Comparison of ENCODE assay signal across 26 cellular contexts in genomic region chr17:70270554-70270953, GRCh38.
DNase-seq lines count a peak whose midpoint lies in the region; ATAC-seq and TF ChIP-seq lines count a peak whose summit lies in the region.
"Had no signal": no experiment of that assay in that cellular context is flagged by ENCODE, and none has a peak within 500 bp of the region (broad histone marks: within the 10 kb centered on the region; RNA-seq: fewer than 3 reads in every experiment).

No MANE protein-coding gene starts in this region.

- TF ChIP-seq POLR2A in breast epithelium (IDR thresholded peaks at IDR 0.05) (no peak), esophagus squamous epithelium (IDR thresholded peaks at IDR 0.05) (no peak)

- H3K27me3 Mint-ChIP-seq in MCF 10A (ENCODE audit: insufficient read depth, unreplicated experiment), result no peaks in the 10 kb centered on the region
- H3K27me3 Mint-ChIP-seq: CD4-positive, alpha-beta memory T cell had no signal

- H2AK5ac ChIP-seq in mesendoderm (ENCODE audit: low read length), result no peak overlapping the region

- POLR2A ChIA-PET in MCF 10A (lab: Yijun Ruan, JAX), result interaction anchor here (0.7 to 2.0 kb wide), 9 partner anchors 10 to 1174 kb away, joined by 3 to 5 read pairs (median 3); no protein-coding TSS in a partner anchor

- TF ChIP-seq CTCF in MCF 10A (IDR thresholded peaks at IDR 0.05; ENCODE audit: unreplicated experiment), result no peak
- TF ChIP-seq CTCF in breast epithelium (IDR thresholded peaks at IDR 0.05), result no peak
- TF ChIP-seq CTCF in epithelial cell of proximal tubule (conservative IDR thresholded peaks at IDR 0.05; ENCODE audit: low read depth, low read length), result no peak
- no peak for TF ChIP-seq CTCF in psoas muscle (IDR thresholded peaks at IDR 0.05)
- TF ChIP-seq CTCF in esophagus squamous epithelium (IDR thresholded peaks at IDR 0.05), result no peak

- no CpG with 5 or more reads among the region's 7 CpGs for WGBS in mesendoderm (ENCODE audit: extremely low coverage, insufficient coverage, low lambda C conversion rate)
- 63 to 86% (median 78%) methylated on average over 7 of the region's 7 CpGs for WGBS in psoas muscle, 3 donors
- 66 to 80% methylated on average over 7 of the region's 7 CpGs for WGBS in esophagus squamous epithelium, 2 donors

- H3K36me3 ChIP-seq in breast epithelium, result no peaks in the 10 kb centered on the region
- H3K36me3 ChIP-seq in mesendoderm (ENCODE audit: control insufficient read depth, insufficient read depth, low read length), result no peaks in the 10 kb centered on the region
- H3K36me3 ChIP-seq in psoas muscle (ENCODE audit: insufficient read depth in 1 of 2, low read depth in 1 of 2), result no peaks in the 10 kb centered on the region
- no peaks in the 10 kb centered on the region for H3K36me3 ChIP-seq in esophagus squamous epithelium
- H3K36me3 ChIP-seq: BLaER1 treated with 17β-estradiol and CSF1 and Interleukin-3, amounts not matched to agents 10 nM and 100 nM had no signal

- no peaks in the 10 kb centered on the region for H3K79me1 ChIP-seq in mesendoderm (ENCODE audit: low read length)

- peaks cover 4% of the 10 kb centered on the region for H3K36me3 Mint-ChIP-seq in MCF 10A (ENCODE audit: insufficient read depth, unreplicated experiment)
- H3K36me3 Mint-ChIP-seq: CD4-positive, alpha-beta memory T cell had no signal

- no peaks in the 10 kb centered on the region for H3K9me3 Mint-ChIP-seq in MCF 10A (ENCODE audit: unreplicated experiment)

- H3K4me3 ChIP-seq in breast epithelium, result no peak overlapping the region
- no peak overlapping the region for H3K4me3 ChIP-seq in epithelial cell of proximal tubule (ENCODE audit: low read depth, low read length)
- no peak overlapping the region for H3K4me3 ChIP-seq in mesendoderm (ENCODE audit: low read length)
- no peak overlapping the region for H3K4me3 ChIP-seq in psoas muscle
- H3K4me3 ChIP-seq in esophagus squamous epithelium, result no peak overlapping the region
- H3K4me3 ChIP-seq: BLaER1 treated with 17β-estradiol and CSF1 and Interleukin-3, amounts not matched to agents 10 nM and 100 nM; GM12878; SK-N-MC had no signal

- H3K4me3 Mint-ChIP-seq in MCF 10A (ENCODE audit: unreplicated experiment), result no peak overlapping the region
- H3K4me3 Mint-ChIP-seq: CD4-positive, alpha-beta memory T cell had no signal

- no peak overlapping the region for H2BK15ac ChIP-seq in mesendoderm (replicated peaks; ENCODE audit: low read depth)

- no peaks in the 10 kb centered on the region for H3K79me2 ChIP-seq in mesendoderm (ENCODE audit: control insufficient read depth, insufficient read depth, low read length)

- H3K9me3 ChIP-seq in breast epithelium (no peaks in the 10 kb centered on the region), psoas muscle (no peaks in the 10 kb centered on the region), esophagus squamous epithelium (no peaks in the 10 kb centered on the region)

- H3K18ac ChIP-seq in mesendoderm (ENCODE audit: low read length), result no peak overlapping the region

- CTCF ChIA-PET in MCF 10A (lab: Yijun Ruan, JAX), result interaction anchor here (0.7 to 1.1 kb wide), 3 partner anchors 24 to 281 kb away, joined by 3 to 4 read pairs (median 4); no protein-coding TSS in a partner anchor

- no peak overlapping the region for H3K56ac ChIP-seq in mesendoderm (ENCODE audit: low read length)

- H2BK5ac ChIP-seq in mesendoderm (ENCODE audit: low read length), result no peak overlapping the region

- H3K23ac ChIP-seq in mesendoderm (ENCODE audit: low read length), result no peak overlapping the region

- H3K27ac ChIP-seq in breast epithelium, result no peak overlapping the region
- H3K27ac ChIP-seq in mesendoderm (ENCODE audit: low read depth, low read length), result no peak overlapping the region
- no peak overlapping the region for H3K27ac ChIP-seq in psoas muscle
- no peak overlapping the region for H3K27ac ChIP-seq in esophagus squamous epithelium
- H3K27ac ChIP-seq: BLaER1 treated with 17β-estradiol and CSF1 and Interleukin-3, amounts not matched to agents 10 nM and 100 nM; SK-N-MC had no signal

- H3K4me1 Mint-ChIP-seq in MCF 10A (ENCODE audit: insufficient read depth, unreplicated experiment), result peaks cover 14% of the 10 kb centered on the region
- H3K4me1 Mint-ChIP-seq: CD4-positive, alpha-beta memory T cell had no signal

- no peak overlapping the region for H4K8ac ChIP-seq in mesendoderm (ENCODE audit: low read depth, low read length)

- H3K27me3 ChIP-seq in breast epithelium (no peaks in the 10 kb centered on the region), mesendoderm (ENCODE audit: insufficient read depth, low read length, poor library complexity) (no peaks in the 10 kb centered on the region), psoas muscle (ENCODE audit: insufficient read depth in 3 of 3, low read length in 2 of 3) (no peaks in the 10 kb centered on the region), esophagus squamous epithelium (no peaks in the 10 kb centered on the region)
- H3K27me3 ChIP-seq: BLaER1 treated with 17β-estradiol and CSF1 and Interleukin-3, amounts not matched to agents 10 nM and 100 nM had no signal

- intact Hi-C loops in MCF 10A (cut with micrococcal nuclease) (no loop called here), breast epithelium (cut with DNase I; ENCODE audit: low total_unique reads) (no loop called here), psoas muscle (cut with DNase I) (no loop called here), esophagus squamous epithelium (cut with DNase I) (no loop called here)

- BruUV-seq in MCF 10A (replicated peaks; lab: Mats Ljungman, UMichigan), result no TSS peak

- H3K4me1 ChIP-seq in breast epithelium, result no peaks in the 10 kb centered on the region
- no peaks in the 10 kb centered on the region for H3K4me1 ChIP-seq in mesendoderm (ENCODE audit: control insufficient read depth, low read depth, low read length)
- H3K4me1 ChIP-seq in psoas muscle, result peaks cover 3% of the 10 kb centered on the region
- H3K4me1 ChIP-seq in esophagus squamous epithelium, result no peaks in the 10 kb centered on the region
- H3K4me1 ChIP-seq: Caco-2 had no signal

- no peak overlapping the region for H2BK120ac ChIP-seq in mesendoderm (ENCODE audit: low read depth, low read length)

- no peak overlapping the region for H3K9ac ChIP-seq in mesendoderm (ENCODE audit: low read length)
- H3K9ac ChIP-seq: BLaER1 treated with 17β-estradiol and CSF1 and Interleukin-3, amounts not matched to agents 10 nM and 100 nM had no signal

- H3K4me2 ChIP-seq in mesendoderm (ENCODE audit: low read length), result no peak overlapping the region
- H3K4me2 ChIP-seq: BLaER1 treated with 17β-estradiol and CSF1 and Interleukin-3, amounts not matched to agents 10 nM and 100 nM had no signal

- H3K4ac ChIP-seq in mesendoderm (ENCODE audit: low read depth, low read length), result no peak overlapping the region

- no peak overlapping the region for H4K5ac ChIP-seq in mesendoderm (ENCODE audit: low read length)

- H3K27ac Mint-ChIP-seq in MCF 10A (ENCODE audit: low read depth, unreplicated experiment), result no peak overlapping the region
- H3K27ac Mint-ChIP-seq: CD4-positive, alpha-beta memory T cell had no signal

- ATAC-seq in psoas muscle (no peak), GM21737 (IDR thresholded peaks at IDR 0.05; ENCODE audit: unreplicated experiment) (no peak)
- ATAC-seq: GM12878, HCT116, Right ventricle myocardium inferior had no signal

- DNase-seq in MCF 10A (ENCODE audit: unreplicated experiment), result peak; percentile 30
- DNase-seq in breast epithelium (ENCODE audit: low spot score in 2 of 2), result no peak
- DNase-seq in epithelial cell of proximal tubule (ENCODE audit: low read depth), result peak; percentile 42
- DNase-seq in mesendoderm, result peak; percentile 9
- DNase-seq in psoas muscle, result no peak
- no peak for DNase-seq in SKM-1 (lab: John Stamatoyannopoulos, UW; ENCODE audit: unreplicated experiment)
- DNase-seq in esophagus squamous epithelium (lab: John Stamatoyannopoulos, UW), result no peak
- DNase-seq: 8988T; Caco-2; CD4-positive, alpha-beta memory T cell; DND-41; GOT3; KG1; NCI-H1092 treated with DMSO at 0.1 percent for 48 hours; NCI-H1436 treated with DMSO at 0.1 percent for 48 hours; NCI-H1930; NCI-H226; NCI-H510A treated with DMSO at 0.1 percent for 48 hours; NCI-H774; OCI-M1 had no signal

Comparison
In these comparisons a context has a peak if more than half of its experiments do, and no peak if none do; other contexts are left out.
1. DNase-seq: peak in MCF 10A (single experiment), epithelial cell of proximal tubule (single experiment) and mesendoderm (single experiment); none in breast epithelium (0 of 2), psoas muscle (0 of 2), SKM-1 (single experiment) and esophagus squamous epithelium (single experiment).